ENCODE assay signal across 20 cellular contexts in the genomic region with DNA sequence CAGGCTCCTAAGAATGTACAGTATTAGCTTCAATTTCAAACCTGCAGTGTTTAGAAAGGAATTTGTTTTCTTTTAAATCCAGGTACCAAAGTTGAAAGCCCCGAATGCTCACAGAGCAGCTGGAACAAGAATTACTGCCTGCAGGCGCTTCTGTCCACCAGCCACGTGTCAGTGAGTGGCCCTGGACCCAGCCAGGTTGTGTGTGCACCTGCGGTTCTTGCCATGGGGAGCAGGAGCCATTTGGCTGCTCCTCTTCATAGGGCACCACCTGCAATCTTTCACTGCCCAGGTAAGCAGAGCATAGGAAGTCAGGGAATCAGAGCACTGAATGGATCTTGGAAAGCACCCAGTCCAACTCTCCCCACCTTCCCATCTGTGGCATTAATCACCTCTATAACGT.
"Had no signal": no experiment of that assay in that cellular context is flagged by ENCODE, and none has a peak within 500 bp of the region (broad histone marks: within the 10 kb centered on the region; RNA-seq: fewer than 3 reads in every experiment).

No MANE protein-coding gene starts in this region.

- DNase-seq: activated naive CD4-positive, alpha-beta T cell; activated naive CD8-positive, alpha-beta T cell treated with anti-CD3 and anti-CD28 coated beads for 36 hours; activated T-cell treated with anti-CD3 and anti-CD28 coated beads, Interleukin-2, amount 50 U/mL, for 24 hours; gastrocnemius medialis; hypothalamus; left ventricle myocardium superior; mammary epithelial cell; natural killer cell; ovary; psoas muscle; spleen; stimulated activated CD4-positive, alpha-beta T cell treated with anti-CD3 and anti-CD28 coated beads, Interleukin-4, amount 100 ng/mL, for 4 hours; stimulated activated naive CD8-positive, alpha-beta T cell treated with anti-CD3 and anti-CD28 coated beads, Interleukin-15, Interleukin-2, amounts not matched to agents 100 U/mL and 50 U/mL, for 24 hours; T-helper 9 cell; upper lobe of right lung had no signal

- H3K4me3 ChIP-seq: breast epithelium, coronary artery, esophagus muscularis mucosa, gastrocnemius medialis, ovary, psoas muscle, right atrium auricular region, spleen, upper lobe of right lung had no signal

- H3K36me3 ChIP-seq: breast epithelium, esophagus muscularis mucosa, gastrocnemius medialis, neutrophil, ovary, right atrium auricular region, spleen, upper lobe of right lung had no signal

- H3K27me3 ChIP-seq: breast epithelium, esophagus muscularis mucosa, gastrocnemius medialis, ovary, right atrium auricular region, spleen, upper lobe of right lung had no signal
